In the genomic region with DNA sequence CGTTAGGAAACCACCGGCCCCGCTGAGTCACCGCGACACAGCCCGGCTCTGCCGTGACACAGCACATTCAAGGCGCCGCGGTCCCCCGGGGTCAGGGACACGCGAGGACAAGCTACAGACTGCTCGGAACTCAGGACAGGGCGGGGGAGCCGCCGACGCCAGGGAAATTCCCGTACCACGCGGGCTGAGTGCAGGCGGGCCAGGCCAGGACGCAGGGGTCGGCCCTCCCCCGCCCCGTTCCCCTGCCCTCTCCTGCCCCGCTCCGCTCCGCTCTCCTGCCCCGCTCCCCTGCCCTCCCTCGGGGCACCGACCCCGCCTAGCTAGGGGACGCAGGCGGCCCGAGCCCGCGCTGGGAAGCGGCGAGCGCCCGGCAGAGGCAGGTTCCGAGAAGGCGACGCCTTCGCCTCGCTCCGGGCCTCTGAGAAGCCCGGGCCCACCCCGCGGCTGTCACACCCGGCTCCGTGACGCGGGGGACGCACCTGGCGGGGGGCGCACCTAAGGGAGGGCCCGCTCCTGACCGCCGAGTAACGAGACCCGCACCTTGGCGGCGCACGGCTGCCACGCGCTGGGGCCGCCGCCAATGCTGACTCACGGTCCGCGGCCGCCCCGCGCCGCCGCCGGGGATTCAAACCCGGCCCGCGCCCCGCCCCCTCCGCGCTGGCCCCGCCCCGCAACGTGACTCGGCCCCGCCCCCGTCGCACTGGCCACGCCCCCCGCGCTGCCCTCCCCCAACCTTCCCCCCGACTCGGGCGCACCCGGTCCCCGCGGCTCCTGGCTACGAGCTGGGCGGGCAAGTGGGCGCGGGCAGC, we compare ENCODE assay signal across 1 cellular context.
TF ChIP-seq lines count a peak whose summit lies in the region.

No MANE protein-coding gene starts in this region.

TF ChIP-seq in HEK293, 187 proteins besides CTCF, POLR2A, EP300 and RAD21 (continued from another document and continues in another):
- TF ChIP-seq, protein P1, sequence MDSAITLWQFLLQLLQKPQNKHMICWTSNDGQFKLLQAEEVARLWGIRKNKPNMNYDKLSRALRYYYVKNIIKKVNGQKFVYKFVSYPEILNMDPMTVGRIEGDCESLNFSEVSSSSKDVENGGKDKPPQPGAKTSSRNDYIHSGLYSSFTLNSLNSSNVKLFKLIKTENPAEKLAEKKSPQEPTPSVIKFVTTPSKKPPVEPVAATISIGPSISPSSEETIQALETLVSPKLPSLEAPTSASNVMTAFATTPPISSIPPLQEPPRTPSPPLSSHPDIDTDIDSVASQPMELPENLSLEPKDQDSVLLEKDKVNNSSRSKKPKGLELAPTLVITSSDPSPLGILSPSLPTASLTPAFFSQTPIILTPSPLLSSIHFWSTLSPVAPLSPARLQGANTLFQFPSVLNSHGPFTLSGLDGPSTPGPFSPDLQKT (IDR thresholded peaks at IDR 0.05; ENCODE audit: borderline replicate concordance, low read depth, low read length) = no peak
- TF ChIP-seq, protein P2, sequence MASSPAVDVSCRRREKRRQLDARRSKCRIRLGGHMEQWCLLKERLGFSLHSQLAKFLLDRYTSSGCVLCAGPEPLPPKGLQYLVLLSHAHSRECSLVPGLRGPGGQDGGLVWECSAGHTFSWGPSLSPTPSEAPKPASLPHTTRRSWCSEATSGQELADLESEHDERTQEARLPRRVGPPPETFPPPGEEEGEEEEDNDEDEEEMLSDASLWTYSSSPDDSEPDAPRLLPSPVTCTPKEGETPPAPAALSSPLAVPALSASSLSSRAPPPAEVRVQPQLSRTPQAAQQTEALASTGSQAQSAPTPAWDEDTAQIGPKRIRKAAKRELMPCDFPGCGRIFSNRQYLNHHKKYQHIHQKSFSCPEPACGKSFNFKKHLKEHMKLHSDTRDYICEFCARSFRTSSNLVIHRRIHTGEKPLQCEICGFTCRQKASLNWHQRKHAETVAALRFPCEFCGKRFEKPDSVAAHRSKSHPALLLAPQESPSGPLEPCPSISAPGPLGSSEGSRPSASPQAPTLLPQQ (tag by site-specific recombination; IDR thresholded peaks at IDR 0.05) = peak; percentile 81
- no peak for TF ChIP-seq ZNF549 (tag by site-specific recombination; IDR thresholded peaks at IDR 0.05)
- TF ChIP-seq ZNF16 (tag by site-specific recombination; IDR thresholded peaks at IDR 0.05; ENCODE audit: low read depth) = no peak
- no peak for TF ChIP-seq ZNF843 (tag by site-specific recombination; IDR thresholded peaks at IDR 0.05)
- TF ChIP-seq BCL6B (tag by site-specific recombination; IDR thresholded peaks at IDR 0.05) = no peak
- no peak for TF ChIP-seq ZNF830 (tag by site-specific recombination; IDR thresholded peaks at IDR 0.05; ENCODE audit: low read depth)
- TF ChIP-seq ZNF521 (tag by site-specific recombination; IDR thresholded peaks at IDR 0.05) = no peak
- TF ChIP-seq KLF10 (tag by site-specific recombination; IDR thresholded peaks at IDR 0.05) = peak; percentile 55; the same call in 1 of the 2 replicates
- TF ChIP-seq, protein P3, sequence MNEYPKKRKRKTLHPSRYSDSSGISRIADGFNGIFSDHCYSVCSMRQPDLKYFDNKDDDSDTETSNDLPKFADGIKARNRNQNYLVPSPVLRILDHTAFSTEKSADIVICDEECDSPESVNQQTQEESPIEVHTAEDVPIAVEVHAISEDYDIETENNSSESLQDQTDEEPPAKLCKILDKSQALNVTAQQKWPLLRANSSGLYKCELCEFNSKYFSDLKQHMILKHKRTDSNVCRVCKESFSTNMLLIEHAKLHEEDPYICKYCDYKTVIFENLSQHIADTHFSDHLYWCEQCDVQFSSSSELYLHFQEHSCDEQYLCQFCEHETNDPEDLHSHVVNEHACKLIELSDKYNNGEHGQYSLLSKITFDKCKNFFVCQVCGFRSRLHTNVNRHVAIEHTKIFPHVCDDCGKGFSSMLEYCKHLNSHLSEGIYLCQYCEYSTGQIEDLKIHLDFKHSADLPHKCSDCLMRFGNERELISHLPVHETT (tag by site-specific recombination; IDR thresholded peaks at IDR 0.05) = 0 out of 2 replicates have a peak, but pooled peaks have one; percentile 60
- peak; percentile 33; the same call in 1 of the 2 replicates for TF ChIP-seq KLF9 (tag by site-specific recombination; IDR thresholded peaks at IDR 0.05; ENCODE audit: low read depth)
- TF ChIP-seq ZNF248 (tag by site-specific recombination; IDR thresholded peaks at IDR 0.05) = no peak
- TF ChIP-seq ZNF837 (tag by site-specific recombination; IDR thresholded peaks at IDR 0.05) = 0 out of 2 replicates have a peak, but pooled peaks have one; percentile 6
- TF ChIP-seq ZNF18 (tag by site-specific recombination; IDR thresholded peaks at IDR 0.05) = no peak
- TF ChIP-seq ZNF394 (tag by site-specific recombination; IDR thresholded peaks at IDR 0.05; ENCODE audit: borderline replicate concordance) = peak; percentile 52; the same call in 1 of the 2 replicates
- no peak for TF ChIP-seq ZNF184 (tag by site-specific recombination; IDR thresholded peaks at IDR 0.05)
- TF ChIP-seq, protein P4, sequence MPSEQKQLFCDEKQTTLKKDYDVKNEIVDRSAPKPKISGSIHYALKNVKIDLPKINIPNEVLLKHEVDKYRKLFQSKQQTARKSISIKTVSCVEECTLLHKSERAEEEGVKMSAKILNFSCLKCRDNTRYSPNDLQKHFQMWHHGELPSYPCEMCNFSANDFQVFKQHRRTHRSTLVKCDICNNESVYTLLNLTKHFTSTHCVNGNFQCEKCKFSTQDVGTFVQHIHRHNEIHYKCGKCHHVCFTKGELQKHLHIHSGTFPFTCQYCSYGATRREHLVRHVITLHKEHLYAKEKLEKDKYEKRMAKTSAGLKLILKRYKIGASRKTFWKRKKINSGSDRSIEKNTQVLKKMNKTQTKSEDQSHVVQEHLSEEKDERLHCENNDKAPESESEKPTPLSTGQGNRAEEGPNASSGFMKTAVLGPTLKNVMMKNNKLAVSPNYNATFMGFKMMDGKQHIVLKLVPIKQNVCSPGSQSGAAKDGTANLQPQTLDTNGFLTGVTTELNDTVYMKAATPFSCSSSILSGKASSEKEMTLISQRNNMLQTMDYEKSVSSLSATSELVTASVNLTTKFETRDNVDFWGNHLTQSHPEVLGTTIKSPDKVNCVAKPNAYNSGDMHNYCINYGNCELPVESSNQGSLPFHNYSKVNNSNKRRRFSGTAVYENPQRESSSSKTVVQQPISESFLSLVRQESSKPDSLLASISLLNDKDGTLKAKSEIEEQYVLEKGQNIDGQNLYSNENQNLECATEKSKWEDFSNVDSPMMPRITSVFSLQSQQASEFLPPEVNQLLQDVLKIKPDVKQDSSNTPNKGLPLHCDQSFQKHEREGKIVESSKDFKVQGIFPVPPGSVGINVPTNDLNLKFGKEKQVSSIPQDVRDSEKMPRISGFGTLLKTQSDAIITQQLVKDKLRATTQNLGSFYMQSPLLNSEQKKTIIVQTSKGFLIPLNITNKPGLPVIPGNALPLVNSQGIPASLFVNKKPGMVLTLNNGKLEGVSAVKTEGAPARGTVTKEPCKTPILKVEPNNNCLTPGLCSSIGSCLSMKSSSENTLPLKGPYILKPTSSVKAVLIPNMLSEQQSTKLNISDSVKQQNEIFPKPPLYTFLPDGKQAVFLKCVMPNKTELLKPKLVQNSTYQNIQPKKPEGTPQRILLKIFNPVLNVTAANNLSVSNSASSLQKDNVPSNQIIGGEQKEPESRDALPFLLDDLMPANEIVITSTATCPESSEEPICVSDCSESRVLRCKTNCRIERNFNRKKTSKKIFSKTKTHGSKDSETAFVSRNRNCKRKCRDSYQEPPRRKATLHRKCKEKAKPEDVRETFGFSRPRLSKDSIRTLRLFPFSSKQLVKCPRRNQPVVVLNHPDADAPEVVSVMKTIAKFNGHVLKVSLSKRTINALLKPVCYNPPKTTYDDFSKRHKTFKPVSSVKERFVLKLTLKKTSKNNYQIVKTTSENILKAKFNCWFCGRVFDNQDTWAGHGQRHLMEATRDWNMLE (tag by site-specific recombination; conservative IDR thresholded peaks at IDR 0.05; ENCODE audit: low read depth) = no peak
- no peak for TF ChIP-seq ZNF654 (tag by site-specific recombination; IDR thresholded peaks at IDR 0.05; ENCODE audit: low read depth)
- TF ChIP-seq, protein P5, sequence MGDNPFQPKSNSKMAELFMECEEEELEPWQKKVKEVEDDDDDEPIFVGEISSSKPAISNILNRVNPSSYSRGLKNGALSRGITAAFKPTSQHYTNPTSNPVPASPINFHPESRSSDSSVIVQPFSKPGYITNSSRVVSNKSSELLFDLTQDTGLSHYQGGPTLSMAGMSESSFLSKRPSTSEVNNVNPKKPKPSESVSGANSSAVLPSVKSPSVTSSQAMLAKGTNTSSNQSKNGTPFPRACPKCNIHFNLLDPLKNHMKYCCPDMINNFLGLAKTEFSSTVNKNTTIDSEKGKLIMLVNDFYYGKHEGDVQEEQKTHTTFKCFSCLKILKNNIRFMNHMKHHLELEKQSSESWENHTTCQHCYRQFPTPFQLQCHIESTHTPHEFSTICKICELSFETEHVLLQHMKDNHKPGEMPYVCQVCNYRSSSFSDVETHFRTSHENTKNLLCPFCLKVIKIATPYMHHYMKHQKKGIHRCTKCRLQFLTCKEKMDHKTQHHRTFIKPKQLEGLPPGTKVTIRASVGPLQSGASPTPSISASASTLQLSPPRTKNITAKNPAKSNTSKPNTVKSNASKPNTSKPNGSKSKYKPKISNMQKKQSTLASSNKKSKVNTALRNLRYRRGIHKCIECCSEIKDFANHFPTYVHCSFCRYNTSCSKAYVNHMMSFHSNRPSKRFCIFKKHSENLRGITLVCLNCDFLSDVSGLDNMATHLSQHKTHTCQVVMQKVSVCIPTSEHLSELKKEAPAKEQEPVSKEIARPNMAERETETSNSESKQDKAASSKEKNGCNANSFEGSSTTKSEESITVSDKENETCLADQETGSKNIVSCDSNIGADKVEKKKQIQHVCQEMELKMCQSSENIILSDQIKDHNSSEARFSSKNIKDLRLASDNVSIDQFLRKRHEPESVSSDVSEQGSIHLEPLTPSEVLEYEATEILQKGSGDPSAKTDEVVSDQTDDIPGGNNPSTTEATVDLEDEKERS (tag by site-specific recombination; IDR thresholded peaks at IDR 0.05) = no peak
- TF ChIP-seq ZNF585B (tag by site-specific recombination; IDR thresholded peaks at IDR 0.05) = no peak
- 0 out of 2 replicates have a peak, but pooled peaks have one; percentile 27 for TF ChIP-seq ZNF660 (tag by site-specific recombination; IDR thresholded peaks at IDR 0.05)
- TF ChIP-seq ZEB2 (tag by site-specific recombination; IDR thresholded peaks at IDR 0.05) = peak; percentile 71
- TF ChIP-seq ZNF404 (tag by site-specific recombination; IDR thresholded peaks at IDR 0.05) = no peak
- TF ChIP-seq GLI2 (tag by site-specific recombination; IDR thresholded peaks at IDR 0.05; ENCODE audit: borderline replicate concordance, low read depth) = no peak
- TF ChIP-seq ZNF266 (tag by site-specific recombination; IDR thresholded peaks at IDR 0.05; ENCODE audit: low read depth) = no peak
- no peak for TF ChIP-seq ZNF169 (tag by site-specific recombination; IDR thresholded peaks at IDR 0.05)
- TF ChIP-seq ZNF121 (tag by site-specific recombination; IDR thresholded peaks at IDR 0.05) = no peak
- TF ChIP-seq SP2 (tag by site-specific recombination; IDR thresholded peaks at IDR 0.05) = peak; percentile 43
- TF ChIP-seq, protein P6, sequence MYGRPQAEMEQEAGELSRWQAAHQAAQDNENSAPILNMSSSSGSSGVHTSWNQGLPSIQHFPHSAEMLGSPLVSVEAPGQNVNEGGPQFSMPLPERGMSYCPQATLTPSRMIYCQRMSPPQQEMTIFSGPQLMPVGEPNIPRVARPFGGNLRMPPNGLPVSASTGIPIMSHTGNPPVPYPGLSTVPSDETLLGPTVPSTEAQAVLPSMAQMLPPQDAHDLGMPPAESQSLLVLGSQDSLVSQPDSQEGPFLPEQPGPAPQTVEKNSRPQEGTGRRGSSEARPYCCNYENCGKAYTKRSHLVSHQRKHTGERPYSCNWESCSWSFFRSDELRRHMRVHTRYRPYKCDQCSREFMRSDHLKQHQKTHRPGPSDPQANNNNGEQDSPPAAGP (tag by site-specific recombination; IDR thresholded peaks at IDR 0.05) = peak; percentile 88
- no peak for TF ChIP-seq ZNF292 (tag by site-specific recombination; IDR thresholded peaks at IDR 0.05; ENCODE audit: borderline replicate concordance, low read depth)
- TF ChIP-seq KLF16 (tag by site-specific recombination; IDR thresholded peaks at IDR 0.05) = 0 out of 2 replicates have a peak, but pooled peaks have one; percentile 8
- TF ChIP-seq ZNF239 (tag by site-specific recombination; IDR thresholded peaks at IDR 0.05) = no peak
- no peak for TF ChIP-seq SALL2 (tag by site-specific recombination; IDR thresholded peaks at IDR 0.05; ENCODE audit: borderline replicate concordance)
- no peak for TF ChIP-seq BCL11A (tag by site-specific recombination; IDR thresholded peaks at IDR 0.05; ENCODE audit: low read depth)
- no peak for TF ChIP-seq ZNF626 (tag by site-specific recombination; IDR thresholded peaks at IDR 0.05)
- TF ChIP-seq, protein P7, sequence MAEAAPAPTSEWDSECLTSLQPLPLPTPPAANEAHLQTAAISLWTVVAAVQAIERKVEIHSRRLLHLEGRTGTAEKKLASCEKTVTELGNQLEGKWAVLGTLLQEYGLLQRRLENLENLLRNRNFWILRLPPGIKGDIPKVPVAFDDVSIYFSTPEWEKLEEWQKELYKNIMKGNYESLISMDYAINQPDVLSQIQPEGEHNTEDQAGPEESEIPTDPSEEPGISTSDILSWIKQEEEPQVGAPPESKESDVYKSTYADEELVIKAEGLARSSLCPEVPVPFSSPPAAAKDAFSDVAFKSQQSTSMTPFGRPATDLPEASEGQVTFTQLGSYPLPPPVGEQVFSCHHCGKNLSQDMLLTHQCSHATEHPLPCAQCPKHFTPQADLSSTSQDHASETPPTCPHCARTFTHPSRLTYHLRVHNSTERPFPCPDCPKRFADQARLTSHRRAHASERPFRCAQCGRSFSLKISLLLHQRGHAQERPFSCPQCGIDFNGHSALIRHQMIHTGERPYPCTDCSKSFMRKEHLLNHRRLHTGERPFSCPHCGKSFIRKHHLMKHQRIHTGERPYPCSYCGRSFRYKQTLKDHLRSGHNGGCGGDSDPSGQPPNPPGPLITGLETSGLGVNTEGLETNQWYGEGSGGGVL (tag by site-specific recombination; IDR thresholded peaks at IDR 0.05) = no peak
- peak; percentile 85; the same call in 1 of the 2 replicates for TF ChIP-seq BCL11B (tag by site-specific recombination; IDR thresholded peaks at IDR 0.05; ENCODE audit: low read depth)
- TF ChIP-seq SCRT1 (tag by site-specific recombination; IDR thresholded peaks at IDR 0.05; ENCODE audit: borderline replicate concordance) = no peak
